Comparison of ENCODE assay signal across 23 cellular contexts in genomic region chr2:71481111-71481510, GRCh38.
"Had no signal": no experiment of that assay in that cellular context is flagged by ENCODE, and none has a peak within 500 bp of the region (broad histone marks: within the 10 kb centered on the region; RNA-seq: fewer than 3 reads in every experiment).

No MANE protein-coding gene starts in this region.

- H3K4me1 ChIP-seq: foreskin keratinocyte, gastroesophageal sphincter had no signal

- H3K79me2 ChIP-seq: hepatocyte had no signal

- ATAC-seq: foreskin keratinocyte, gastroesophageal sphincter, heart left ventricle, left lung, left ventricle myocardium superior, lower lobe of right lung had no signal

- DNase-seq: dermis blood vessel endothelial cell; effector CD4-positive, alpha-beta T cell; effector memory CD4-positive, alpha-beta T cell; foreskin keratinocyte; heart left ventricle; hypothalamus; immature natural killer cell; islet precursor cell; kidney; kidney glomerular epithelial cell; left lung; left ventricle myocardium superior; lower lobe of right lung; mesenchymal stem cell; midbrain had no signal

- FAIRE-seq: colon, endothelial cell of umbilical vein, frontal cortex, kidney had no signal

- H3K27ac ChIP-seq: coronary artery, dorsolateral prefrontal cortex, esophagus muscularis mucosa, foreskin keratinocyte, gastroesophageal sphincter, heart left ventricle, hepatocyte, left lung, lower lobe of right lung had no signal

- H3K9me3 ChIP-seq: esophagus muscularis mucosa, gastroesophageal sphincter, heart left ventricle, left lung, lower lobe of right lung had no signal

- H3K27me3 ChIP-seq: dorsolateral prefrontal cortex, esophagus muscularis mucosa, gastroesophageal sphincter, heart left ventricle, hepatocyte, left lung had no signal

- H3K4me2 ChIP-seq: hepatocyte had no signal

- H3K4me3 ChIP-seq: coronary artery, dorsolateral prefrontal cortex, esophagus muscularis mucosa, gastroesophageal sphincter, heart left ventricle, hepatocyte, left lung, lower lobe of right lung had no signal

- H2AFZ ChIP-seq: hepatocyte had no signal

- H3K36me3 ChIP-seq: lower lobe of right lung had no signal
